1 cellular context compared by ENCODE assay signal in the genomic region with DNA sequence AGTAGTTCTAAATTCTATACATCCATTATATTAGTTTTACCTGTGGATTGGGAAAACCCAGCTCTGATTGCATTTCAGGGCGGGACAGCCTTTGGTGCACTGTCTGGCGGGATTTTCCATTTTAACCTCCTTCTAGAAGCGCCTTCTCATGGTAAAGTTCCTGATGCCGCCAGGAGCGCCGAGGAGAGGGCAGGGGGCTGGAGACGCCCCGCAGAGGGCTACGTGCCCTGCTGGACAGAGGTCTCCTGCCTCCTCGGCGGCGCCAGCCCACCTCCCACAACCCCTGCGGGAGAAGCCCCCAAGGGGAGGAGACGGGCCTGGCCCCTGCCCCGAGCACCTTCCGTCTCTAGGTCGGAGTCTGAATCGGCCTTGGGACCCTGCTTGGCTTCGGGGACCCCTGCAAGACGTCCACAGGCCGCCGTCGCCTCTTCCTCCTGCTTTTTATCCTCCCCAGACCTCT.
TF ChIP-seq lines count a peak whose summit lies in the region.

No MANE protein-coding gene starts in this region.

TF ChIP-seq in IMR-90, 13 proteins besides CTCF, POLR2A, EP300 and RAD21 (continued from another document):
- TF ChIP-seq MXI1 (IDR thresholded peaks at IDR 0.05; ENCODE audit: borderline replicate concordance, low read depth, low read length) (no peak), RCOR1 (IDR thresholded peaks at IDR 0.05; ENCODE audit: insufficient replicate concordance, low read length) (no peak)
